Comparison of ENCODE assay signal across 20 cellular contexts in genomic region chr3:15390460-15390859, GRCh38. TPM values are rescaled to one million over a fixed set of nuclear protein-coding genes. Genes with fewer than 3 reads are reported as not detected.
A peak's percentile ranks its signal among the peaks of the same experiment; 100 is the strongest.
DNase-seq lines count a peak whose midpoint lies in the region; ATAC-seq and TF ChIP-seq lines count a peak whose summit lies in the region.
"Had no signal": no experiment of that assay in that cellular context is flagged by ENCODE, and none has a peak within 500 bp of the region (broad histone marks: within the 10 kb centered on the region; RNA-seq: fewer than 3 reads in every experiment).

No MANE protein-coding gene starts in this region.

- TF ChIP-seq CTCF in right atrium auricular region (IDR thresholded peaks at IDR 0.05), result no peak
- TF ChIP-seq CTCF in activated B cell treated with CpG ODN at 0.5 μM for 24 hours (IDR thresholded peaks at IDR 0.05), result no peak
- no peak for TF ChIP-seq CTCF in upper lobe of right lung (IDR thresholded peaks at IDR 0.05)

- no peak overlapping the region for H3K4me3 ChIP-seq in right atrium auricular region
- H3K4me3 ChIP-seq in mesenchymal stem cell (ENCODE audit: insufficient read depth in 1 of 2, low read depth in 1 of 2, low read length in 2 of 2), result peak overlapping the region in 1 of 2 experiments; percentile 23
- no peak overlapping the region for H3K4me3 ChIP-seq in upper lobe of right lung
- H3K4me3 ChIP-seq: A549, BLaER1 had no signal

- intact Hi-C loops in left ventricle myocardium superior (cut with micrococcal nuclease) (no loop called here), activated B cell treated with CpG ODN at 0.5 μM for 24 hours (cut with micrococcal nuclease) (no loop called here), upper lobe of right lung (cut with DNase I) (no loop called here)

- H3K27ac ChIP-seq in right atrium auricular region, result no peak overlapping the region
- no peak overlapping the region for H3K27ac ChIP-seq in mesenchymal stem cell (ENCODE audit: low read length, poor library complexity, severe bottlenecking)
- no peak overlapping the region for H3K27ac ChIP-seq in upper lobe of right lung
- H3K27ac ChIP-seq: A549, BLaER1 had no signal

- H2BK15ac ChIP-seq in mesenchymal stem cell (ENCODE audit: low read depth, poor library complexity, severe bottlenecking), result no peak overlapping the region

- no peak overlapping the region for H4K8ac ChIP-seq in mesenchymal stem cell (ENCODE audit: low read length)

- no peak overlapping the region for H2BK12ac ChIP-seq in mesenchymal stem cell (ENCODE audit: low read length in 2 of 2)

- H2AFZ ChIP-seq in mesenchymal stem cell (ENCODE audit: low read depth, low read length), result no peak overlapping the region

- no peak overlapping the region for H2BK120ac ChIP-seq in mesenchymal stem cell (ENCODE audit: low read depth, low read length)

- no peak for DNase-seq in left ventricle myocardium superior
- DNase-seq in right atrium auricular region (ENCODE audit: low spot score), result no peak
- DNase-seq in activated B cell treated with CpG ODN at 0.5 μM for 24 hours, result no peak
- DNase-seq in mesenchymal stem cell, result no peak
- DNase-seq in upper lobe of right lung, result no peak
- DNase-seq in NCI-H82 treated with DMSO at 0.1 percent for 48 hours (lab: John Stamatoyannopoulos, UW; ENCODE audit: unreplicated experiment), result no peak
- DNase-seq in DMS153 (lab: John Stamatoyannopoulos, UW), result no peak
- DNase-seq: Calu3; CD8-positive, alpha-beta T cell; MM.1S; NCI-H1092; NCI-H1436 treated with DMSO at 0.1 percent for 48 hours; NCI-H2029 treated with DMSO at 0.1 percent for 48 hours; NCI-H2171; NCI-H526; OCI-M1; SIG-M5 had no signal

- H3K23ac ChIP-seq in mesenchymal stem cell (ENCODE audit: low read length in 2 of 2), result no peak overlapping the region

- peak overlapping the region; percentile 72 for H3K9ac ChIP-seq in mesenchymal stem cell (ENCODE audit: low read length)
- H3K9ac ChIP-seq: BLaER1 had no signal

- no peak overlapping the region for H3K14ac ChIP-seq in mesenchymal stem cell (ENCODE audit: low read length in 2 of 2)

- no peak overlapping the region for H3K18ac ChIP-seq in mesenchymal stem cell (ENCODE audit: low read depth in 1 of 2, low read length in 2 of 2)

- H3K79me1 ChIP-seq in mesenchymal stem cell (replicated peaks; ENCODE audit: low read length, poor library complexity, severe bottlenecking), result no peaks in the 10 kb centered on the region

- no peak overlapping the region for H2BK5ac ChIP-seq in mesenchymal stem cell (ENCODE audit: low read depth, low read length, poor library complexity, severe bottlenecking)

- H3K36me3 ChIP-seq in right atrium auricular region (no peaks in the 10 kb centered on the region), mesenchymal stem cell (ENCODE audit: control insufficient read depth in 1 of 2, insufficient read depth in 2 of 2, low read depth in 1 of 2, low read length in 2 of 2) (no peaks in the 10 kb centered on the region), upper lobe of right lung (no peaks in the 10 kb centered on the region)
- H3K36me3 ChIP-seq: BLaER1 had no signal

- peaks cover 5% of the 10 kb centered on the region for H3K9me3 Mint-ChIP-seq in activated B cell treated with CpG ODN at 0.5 μM for 24 hours

- no peak overlapping the region for H3K4me2 ChIP-seq in mesenchymal stem cell (ENCODE audit: low read length, poor library complexity, severe bottlenecking)
- H3K4me2 ChIP-seq: A549, BLaER1 had no signal

- H2AK5ac ChIP-seq in mesenchymal stem cell (ENCODE audit: low read length, severe bottlenecking), result no peak overlapping the region

- H3K4me1 Mint-ChIP-seq in activated B cell treated with CpG ODN at 0.5 μM for 24 hours, result peaks cover 70% of the 10 kb centered on the region

- H3K27me3 ChIP-seq in right atrium auricular region, result no peaks in the 10 kb centered on the region
- no peaks in the 10 kb centered on the region for H3K27me3 ChIP-seq in mesenchymal stem cell (ENCODE audit: control insufficient read depth in 1 of 2, insufficient read depth in 1 of 2, low read length in 2 of 2)
- no peaks in the 10 kb centered on the region for H3K27me3 ChIP-seq in upper lobe of right lung
- H3K27me3 ChIP-seq: BLaER1 had no signal

- no peaks in the 10 kb centered on the region for H3K27me3 Mint-ChIP-seq in activated B cell treated with CpG ODN at 0.5 μM for 24 hours

- CTCF ChIA-PET in activated B cell treated with CpG ODN at 0.5 μM for 24 hours (lab: Charles Lee), result interaction anchor here (2.1 kb wide), 1 partner anchor 123 kb away, joined by 8 read pairs; no protein-coding TSS in a partner anchor

- H3K9me3 ChIP-seq in right atrium auricular region (peaks cover 0 to 10% of the 10 kb centered on the region in 2 donors), mesenchymal stem cell (ENCODE audit: control insufficient read depth, low read length) (no peaks in the 10 kb centered on the region), upper lobe of right lung (no peaks in the 10 kb centered on the region)

- H3K36me3 Mint-ChIP-seq in activated B cell treated with CpG ODN at 0.5 μM for 24 hours (ENCODE audit: low read depth), result peaks cover 1% of the 10 kb centered on the region
- H3K36me3 Mint-ChIP-seq: CD8-positive, alpha-beta T cell had no signal

- POLR2A ChIA-PET in activated B cell treated with CpG ODN at 0.5 μM for 24 hours (lab: Charles Lee), result no interaction called here

- no peak overlapping the region for H3K4ac ChIP-seq in mesenchymal stem cell (ENCODE audit: low read depth in 1 of 2, low read length in 2 of 2)

- WGBS in mesenchymal stem cell, result 63% methylated on average over 6 of the region's 6 CpGs

- ATAC-seq in left ventricle myocardium superior, result peak; percentile 68
- ATAC-seq in activated B cell treated with CpG ODN at 0.5 μM for 24 hours (ENCODE audit: low read depth), result no peak
- ATAC-seq in upper lobe of right lung, result peak; percentile 65
- no peak for ATAC-seq in HG03354 (IDR thresholded peaks at IDR 0.05; ENCODE audit: poor library complexity, severe bottlenecking, unreplicated experiment)
- ATAC-seq: A549; CD8-positive, alpha-beta T cell had no signal

- no peak overlapping the region for H3K4me3 Mint-ChIP-seq in activated B cell treated with CpG ODN at 0.5 μM for 24 hours
- H3K4me3 Mint-ChIP-seq: CD8-positive, alpha-beta T cell had no signal

- H4K91ac ChIP-seq in mesenchymal stem cell (ENCODE audit: low read length), result no peak overlapping the region

- H3K27ac Mint-ChIP-seq in activated B cell treated with CpG ODN at 0.5 μM for 24 hours, result peak overlapping the region; percentile 63
- H3K27ac Mint-ChIP-seq: CD8-positive, alpha-beta T cell had no signal

- H3K4me1 ChIP-seq in right atrium auricular region (peaks cover 0 to 5% of the 10 kb centered on the region in 2 donors), mesenchymal stem cell (ENCODE audit: control insufficient read depth, insufficient read depth, low read depth, low read length) (no peaks in the 10 kb centered on the region), upper lobe of right lung (no peaks in the 10 kb centered on the region)
- H3K4me1 ChIP-seq: A549, BLaER1 had no signal

RNA-seq across cellular contexts. Expression of gene METTL6, which starts 36.9 kb away (rescaled TPM):
- total RNA-seq in left ventricle myocardium superior (6.4 TPM), right atrium auricular region (1 to 10 TPM; 6.3 to 7.8 TPM), activated B cell treated with CpG ODN at 0.5 μM for 24 hours (18.7 and 20.2 TPM in 2 replicates), upper lobe of right lung (14.4 TPM)
- polyA plus RNA-seq in mesenchymal stem cell (2013, experiment 1 of 2), result 19.3 TPM
- 18.8 TPM for polyA plus RNA-seq in mesenchymal stem cell (2013, experiment 2 of 2)

RNA-seq across cellular contexts. Expression of gene EAF1, which starts 36.9 kb away (rescaled TPM):
- total RNA-seq in left ventricle myocardium superior, result 7.0 TPM
- 10 to 100 TPM in 1 of 2 donors, 1 to 10 TPM in 1; 9.7 to 13.2 TPM for total RNA-seq in right atrium auricular region
- total RNA-seq in activated B cell treated with CpG ODN at 0.5 μM for 24 hours, result 19.2 and 19.7 TPM in 2 replicates
- 11.7 TPM for polyA plus RNA-seq in mesenchymal stem cell (2013, experiment 1 of 2)
- 11.0 TPM for polyA plus RNA-seq in mesenchymal stem cell (2013, experiment 2 of 2)
- total RNA-seq in upper lobe of right lung, result 24.6 TPM

RNA-seq across cellular contexts. Expression of gene SH3BP5, which starts 58.1 kb away (rescaled TPM):
- 9.7 TPM for total RNA-seq in left ventricle myocardium superior
- total RNA-seq in right atrium auricular region, result 10 to 100 TPM; 14.4 to 18.4 TPM
- 60.5 and 66.0 TPM in 2 replicates for total RNA-seq in activated B cell treated with CpG ODN at 0.5 μM for 24 hours
- 8.4 TPM for polyA plus RNA-seq in mesenchymal stem cell (2013, experiment 1 of 2)
- 8.4 TPM for polyA plus RNA-seq in mesenchymal stem cell (2013, experiment 2 of 2)
- 110 TPM for total RNA-seq in upper lobe of right lung

Comparison
In these comparisons a context has a peak if more than half of its experiments do, and no peak if none do; other contexts are left out.
1. ATAC-seq: peak in left ventricle myocardium superior (single experiment) and upper lobe of right lung (single experiment); none in activated B cell treated with CpG ODN at 0.5 μM for 24 hours (single experiment) and HG03354 (single experiment).